In the genomic region with DNA sequence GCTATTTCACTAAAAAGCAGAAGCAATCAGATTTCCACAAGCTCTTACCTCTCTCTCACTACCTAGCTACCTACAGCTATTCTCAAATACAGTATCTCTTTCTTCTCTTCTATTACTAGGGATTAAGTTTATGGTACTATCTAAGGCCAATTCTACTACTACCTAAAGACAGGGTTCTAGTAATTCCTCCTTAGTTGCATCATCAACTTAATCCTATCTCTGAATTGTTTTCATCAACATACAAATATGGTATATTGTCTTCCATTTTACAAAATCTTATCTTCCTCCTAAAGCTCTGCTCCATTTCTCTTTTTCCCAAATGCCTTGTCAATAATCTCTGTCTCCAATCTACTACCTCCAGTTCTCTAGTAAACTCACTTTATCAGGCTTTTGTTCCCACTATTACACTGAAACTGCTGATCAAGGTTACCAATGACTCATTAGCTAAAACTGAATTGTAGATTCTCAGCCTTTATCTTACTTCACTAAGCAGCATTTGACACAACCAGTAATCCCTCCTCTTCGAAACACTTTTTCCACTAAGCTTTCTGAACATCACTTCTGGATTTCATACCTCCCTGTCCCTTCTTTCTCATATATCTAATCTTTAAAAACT, we compare ENCODE assay signal across 2 cellular contexts.
TF ChIP-seq lines count a peak whose summit lies in the region.

No MANE protein-coding gene starts in this region.

TF ChIP-seq in HEK293, 187 proteins besides CTCF, POLR2A, EP300 and RAD21 (continues in another document):
- TF ChIP-seq, protein P1, sequence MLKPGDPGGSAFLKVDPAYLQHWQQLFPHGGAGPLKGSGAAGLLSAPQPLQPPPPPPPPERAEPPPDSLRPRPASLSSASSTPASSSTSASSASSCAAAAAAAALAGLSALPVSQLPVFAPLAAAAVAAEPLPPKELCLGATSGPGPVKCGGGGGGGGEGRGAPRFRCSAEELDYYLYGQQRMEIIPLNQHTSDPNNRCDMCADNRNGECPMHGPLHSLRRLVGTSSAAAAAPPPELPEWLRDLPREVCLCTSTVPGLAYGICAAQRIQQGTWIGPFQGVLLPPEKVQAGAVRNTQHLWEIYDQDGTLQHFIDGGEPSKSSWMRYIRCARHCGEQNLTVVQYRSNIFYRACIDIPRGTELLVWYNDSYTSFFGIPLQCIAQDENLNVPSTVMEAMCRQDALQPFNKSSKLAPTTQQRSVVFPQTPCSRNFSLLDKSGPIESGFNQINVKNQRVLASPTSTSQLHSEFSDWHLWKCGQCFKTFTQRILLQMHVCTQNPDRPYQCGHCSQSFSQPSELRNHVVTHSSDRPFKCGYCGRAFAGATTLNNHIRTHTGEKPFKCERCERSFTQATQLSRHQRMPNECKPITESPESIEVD (tag by site-specific recombination; IDR thresholded peaks at IDR 0.05) = peak; percentile 46
- TF ChIP-seq ZNF404 (tag by site-specific recombination; IDR thresholded peaks at IDR 0.05) (no peak), ZNF114 (tag by site-specific recombination; IDR thresholded peaks at IDR 0.05) (no peak), ZNF610 (tag by site-specific recombination; IDR thresholded peaks at IDR 0.05; ENCODE audit: borderline replicate concordance) (no peak), ZNF366 (tag by site-specific recombination; conservative IDR thresholded peaks at IDR 0.05) (0 out of 2 replicates have a peak, but pooled peaks have one; percentile 19), ZNF423 (tag by site-specific recombination; IDR thresholded peaks at IDR 0.05) (no peak), PRDM1 (tag by site-specific recombination; IDR thresholded peaks at IDR 0.05) (0 out of 2 replicates have a peak, but pooled peaks have one; percentile 19), SCRT2 (tag by site-specific recombination; IDR thresholded peaks at IDR 0.05) (no peak), ZNF274 (IDR thresholded peaks at IDR 0.05; ENCODE audit: low read length) (no peak), ZNF274 (tag by site-specific recombination; IDR thresholded peaks at IDR 0.05; ENCODE audit: borderline replicate concordance) (no peak), ZNF768 (tag by site-specific recombination; IDR thresholded peaks at IDR 0.05) (no peak), ZNF132 (tag by site-specific recombination; IDR thresholded peaks at IDR 0.05; ENCODE audit: borderline replicate concordance) (no peak), GLI4 (tag by site-specific recombination; IDR thresholded peaks at IDR 0.05) (no peak), GFI1B (tag by site-specific recombination; IDR thresholded peaks at IDR 0.05) (no peak), ZNF223 (tag by site-specific recombination; IDR thresholded peaks at IDR 0.05) (no peak), ZNF19 (tag by site-specific recombination; IDR thresholded peaks at IDR 0.05; ENCODE audit: low read depth) (no peak), ZNF473 (tag by site-specific recombination; IDR thresholded peaks at IDR 0.05) (no peak), ZEB2 (tag by site-specific recombination; IDR thresholded peaks at IDR 0.05) (0 out of 2 replicates have a peak, but pooled peaks have one; percentile 21), ZNF561 (tag by site-specific recombination; IDR thresholded peaks at IDR 0.05; ENCODE audit: borderline replicate concordance) (no peak)
- TF ChIP-seq, protein P2, sequence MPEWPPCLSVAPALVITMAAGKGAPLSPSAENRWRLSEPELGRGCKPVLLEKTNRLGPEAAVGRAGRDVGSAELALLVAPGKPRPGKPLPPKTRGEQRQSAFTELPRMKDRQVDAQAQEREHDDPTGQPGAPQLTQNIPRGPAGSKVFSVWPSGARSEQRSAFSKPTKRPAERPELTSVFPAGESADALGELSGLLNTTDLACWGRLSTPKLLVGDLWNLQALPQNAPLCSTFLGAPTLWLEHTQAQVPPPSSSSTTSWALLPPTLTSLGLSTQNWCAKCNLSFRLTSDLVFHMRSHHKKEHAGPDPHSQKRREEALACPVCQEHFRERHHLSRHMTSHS (tag by site-specific recombination; IDR thresholded peaks at IDR 0.05) = no peak
- TF ChIP-seq, protein P3, sequence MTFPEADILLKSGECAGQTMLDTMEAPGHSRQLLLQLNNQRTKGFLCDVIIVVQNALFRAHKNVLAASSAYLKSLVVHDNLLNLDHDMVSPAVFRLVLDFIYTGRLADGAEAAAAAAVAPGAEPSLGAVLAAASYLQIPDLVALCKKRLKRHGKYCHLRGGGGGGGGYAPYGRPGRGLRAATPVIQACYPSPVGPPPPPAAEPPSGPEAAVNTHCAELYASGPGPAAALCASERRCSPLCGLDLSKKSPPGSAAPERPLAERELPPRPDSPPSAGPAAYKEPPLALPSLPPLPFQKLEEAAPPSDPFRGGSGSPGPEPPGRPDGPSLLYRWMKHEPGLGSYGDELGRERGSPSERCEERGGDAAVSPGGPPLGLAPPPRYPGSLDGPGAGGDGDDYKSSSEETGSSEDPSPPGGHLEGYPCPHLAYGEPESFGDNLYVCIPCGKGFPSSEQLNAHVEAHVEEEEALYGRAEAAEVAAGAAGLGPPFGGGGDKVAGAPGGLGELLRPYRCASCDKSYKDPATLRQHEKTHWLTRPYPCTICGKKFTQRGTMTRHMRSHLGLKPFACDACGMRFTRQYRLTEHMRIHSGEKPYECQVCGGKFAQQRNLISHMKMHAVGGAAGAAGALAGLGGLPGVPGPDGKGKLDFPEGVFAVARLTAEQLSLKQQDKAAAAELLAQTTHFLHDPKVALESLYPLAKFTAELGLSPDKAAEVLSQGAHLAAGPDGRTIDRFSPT (tag by site-specific recombination; IDR thresholded peaks at IDR 0.05) = no peak
- TF ChIP-seq, protein P4, sequence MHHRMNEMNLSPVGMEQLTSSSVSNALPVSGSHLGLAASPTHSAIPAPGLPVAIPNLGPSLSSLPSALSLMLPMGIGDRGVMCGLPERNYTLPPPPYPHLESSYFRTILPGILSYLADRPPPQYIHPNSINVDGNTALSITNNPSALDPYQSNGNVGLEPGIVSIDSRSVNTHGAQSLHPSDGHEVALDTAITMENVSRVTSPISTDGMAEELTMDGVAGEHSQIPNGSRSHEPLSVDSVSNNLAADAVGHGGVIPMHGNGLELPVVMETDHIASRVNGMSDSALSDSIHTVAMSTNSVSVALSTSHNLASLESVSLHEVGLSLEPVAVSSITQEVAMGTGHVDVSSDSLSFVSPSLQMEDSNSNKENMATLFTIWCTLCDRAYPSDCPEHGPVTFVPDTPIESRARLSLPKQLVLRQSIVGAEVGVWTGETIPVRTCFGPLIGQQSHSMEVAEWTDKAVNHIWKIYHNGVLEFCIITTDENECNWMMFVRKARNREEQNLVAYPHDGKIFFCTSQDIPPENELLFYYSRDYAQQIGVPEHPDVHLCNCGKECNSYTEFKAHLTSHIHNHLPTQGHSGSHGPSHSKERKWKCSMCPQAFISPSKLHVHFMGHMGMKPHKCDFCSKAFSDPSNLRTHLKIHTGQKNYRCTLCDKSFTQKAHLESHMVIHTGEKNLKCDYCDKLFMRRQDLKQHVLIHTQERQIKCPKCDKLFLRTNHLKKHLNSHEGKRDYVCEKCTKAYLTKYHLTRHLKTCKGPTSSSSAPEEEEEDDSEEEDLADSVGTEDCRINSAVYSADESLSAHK (tag by site-specific recombination; IDR thresholded peaks at IDR 0.05) = no peak
- TF ChIP-seq, protein P5, sequence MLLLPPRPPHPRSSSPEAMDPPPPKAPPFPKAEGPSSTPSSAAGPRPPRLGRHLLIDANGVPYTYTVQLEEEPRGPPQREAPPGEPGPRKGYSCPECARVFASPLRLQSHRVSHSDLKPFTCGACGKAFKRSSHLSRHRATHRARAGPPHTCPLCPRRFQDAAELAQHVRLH (tag by site-specific recombination; IDR thresholded peaks at IDR 0.05) = no peak

TF ChIP-seq in GM12878, 131 proteins besides CTCF, POLR2A, EP300 and RAD21:
- TF ChIP-seq CHD2 (IDR thresholded peaks at IDR 0.05; ENCODE audit: borderline replicate concordance, low read depth, low read length) (no peak), EGR1 (IDR thresholded peaks at IDR 0.05; ENCODE audit: borderline replicate concordance in 1 of 2, low read depth in 2 of 2, low read length in 2 of 2) (no peak), RCOR1 (conservative IDR thresholded peaks at IDR 0.05; ENCODE audit: low read depth, low read length) (no peak), CHD4 (IDR thresholded peaks at IDR 0.05) (no peak), SMARCA5 (IDR thresholded peaks at IDR 0.05) (no peak), SREBF1 (IDR thresholded peaks at IDR 0.05; ENCODE audit: low read length) (no peak), E2F8 (IDR thresholded peaks at IDR 0.05; ENCODE audit: low read depth, partially characterized antibody) (no peak), MYB (IDR thresholded peaks at IDR 0.05; ENCODE audit: borderline replicate concordance, low read depth, low read length) (no peak), BCL11A (IDR thresholded peaks at IDR 0.05; ENCODE audit: low read depth, low read length) (no peak), EED (IDR thresholded peaks at IDR 0.05; ENCODE audit: low read depth) (no peak), KDM1A (IDR thresholded peaks at IDR 0.05; ENCODE audit: borderline replicate concordance) (no peak), FOXK2 (IDR thresholded peaks at IDR 0.05) (no peak), SIN3A (IDR thresholded peaks at IDR 0.05; ENCODE audit: low read depth, low read length) (no peak), POU2F2 (IDR thresholded peaks at IDR 0.05; ENCODE audit: borderline replicate concordance, low read depth, low read length) (no peak), JUND (IDR thresholded peaks at IDR 0.05; ENCODE audit: low read depth, low read length) (no peak), RUNX3 (IDR thresholded peaks at IDR 0.05; ENCODE audit: low read length) (no peak), GABPA (IDR thresholded peaks at IDR 0.05; ENCODE audit: low read depth) (no peak)
- TF ChIP-seq, protein P6, sequence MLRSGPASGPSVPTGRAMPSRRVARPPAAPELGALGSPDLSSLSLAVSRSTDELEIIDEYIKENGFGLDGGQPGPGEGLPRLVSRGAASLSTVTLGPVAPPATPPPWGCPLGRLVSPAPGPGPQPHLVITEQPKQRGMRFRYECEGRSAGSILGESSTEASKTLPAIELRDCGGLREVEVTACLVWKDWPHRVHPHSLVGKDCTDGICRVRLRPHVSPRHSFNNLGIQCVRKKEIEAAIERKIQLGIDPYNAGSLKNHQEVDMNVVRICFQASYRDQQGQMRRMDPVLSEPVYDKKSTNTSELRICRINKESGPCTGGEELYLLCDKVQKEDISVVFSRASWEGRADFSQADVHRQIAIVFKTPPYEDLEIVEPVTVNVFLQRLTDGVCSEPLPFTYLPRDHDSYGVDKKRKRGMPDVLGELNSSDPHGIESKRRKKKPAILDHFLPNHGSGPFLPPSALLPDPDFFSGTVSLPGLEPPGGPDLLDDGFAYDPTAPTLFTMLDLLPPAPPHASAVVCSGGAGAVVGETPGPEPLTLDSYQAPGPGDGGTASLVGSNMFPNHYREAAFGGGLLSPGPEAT (IDR thresholded peaks at IDR 0.05; ENCODE audit: low read depth) = no peak
- TF ChIP-seq, protein P7, sequence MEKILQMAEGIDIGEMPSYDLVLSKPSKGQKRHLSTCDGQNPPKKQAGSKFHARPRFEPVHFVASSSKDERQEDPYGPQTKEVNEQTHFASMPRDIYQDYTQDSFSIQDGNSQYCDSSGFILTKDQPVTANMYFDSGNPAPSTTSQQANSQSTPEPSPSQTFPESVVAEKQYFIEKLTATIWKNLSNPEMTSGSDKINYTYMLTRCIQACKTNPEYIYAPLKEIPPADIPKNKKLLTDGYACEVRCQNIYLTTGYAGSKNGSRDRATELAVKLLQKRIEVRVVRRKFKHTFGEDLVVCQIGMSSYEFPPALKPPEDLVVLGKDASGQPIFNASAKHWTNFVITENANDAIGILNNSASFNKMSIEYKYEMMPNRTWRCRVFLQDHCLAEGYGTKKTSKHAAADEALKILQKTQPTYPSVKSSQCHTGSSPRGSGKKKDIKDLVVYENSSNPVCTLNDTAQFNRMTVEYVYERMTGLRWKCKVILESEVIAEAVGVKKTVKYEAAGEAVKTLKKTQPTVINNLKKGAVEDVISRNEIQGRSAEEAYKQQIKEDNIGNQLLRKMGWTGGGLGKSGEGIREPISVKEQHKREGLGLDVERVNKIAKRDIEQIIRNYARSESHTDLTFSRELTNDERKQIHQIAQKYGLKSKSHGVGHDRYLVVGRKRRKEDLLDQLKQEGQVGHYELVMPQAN (conservative IDR thresholded peaks at IDR 0.05) = no peak
